Comparison of ENCODE assay signal across 1 cellular context in the genomic region with DNA sequence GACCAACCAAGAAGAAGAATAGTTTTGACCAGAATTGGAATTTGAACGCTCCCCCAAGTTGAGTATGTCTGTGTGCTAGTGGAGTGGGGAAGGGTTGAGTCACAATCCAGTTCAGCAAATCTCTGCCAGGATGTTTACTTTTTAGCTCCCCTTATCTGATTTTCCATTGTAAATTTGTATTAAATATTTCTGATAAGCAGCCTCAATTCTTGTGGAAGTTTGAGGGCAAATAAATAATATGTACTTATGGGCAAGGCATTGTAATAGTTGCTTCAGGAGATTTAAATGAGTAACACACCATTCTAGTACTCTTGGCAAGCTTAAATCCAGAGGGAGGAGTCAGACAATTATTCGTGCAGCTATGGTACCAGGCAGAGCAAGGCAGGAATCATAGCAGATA.
TF ChIP-seq lines count a peak whose summit lies in the region.

No MANE protein-coding gene starts in this region.

TF ChIP-seq in liver, 16 proteins besides CTCF, POLR2A, EP300 and RAD21 (continued from another document):
- TF ChIP-seq, protein P1, sequence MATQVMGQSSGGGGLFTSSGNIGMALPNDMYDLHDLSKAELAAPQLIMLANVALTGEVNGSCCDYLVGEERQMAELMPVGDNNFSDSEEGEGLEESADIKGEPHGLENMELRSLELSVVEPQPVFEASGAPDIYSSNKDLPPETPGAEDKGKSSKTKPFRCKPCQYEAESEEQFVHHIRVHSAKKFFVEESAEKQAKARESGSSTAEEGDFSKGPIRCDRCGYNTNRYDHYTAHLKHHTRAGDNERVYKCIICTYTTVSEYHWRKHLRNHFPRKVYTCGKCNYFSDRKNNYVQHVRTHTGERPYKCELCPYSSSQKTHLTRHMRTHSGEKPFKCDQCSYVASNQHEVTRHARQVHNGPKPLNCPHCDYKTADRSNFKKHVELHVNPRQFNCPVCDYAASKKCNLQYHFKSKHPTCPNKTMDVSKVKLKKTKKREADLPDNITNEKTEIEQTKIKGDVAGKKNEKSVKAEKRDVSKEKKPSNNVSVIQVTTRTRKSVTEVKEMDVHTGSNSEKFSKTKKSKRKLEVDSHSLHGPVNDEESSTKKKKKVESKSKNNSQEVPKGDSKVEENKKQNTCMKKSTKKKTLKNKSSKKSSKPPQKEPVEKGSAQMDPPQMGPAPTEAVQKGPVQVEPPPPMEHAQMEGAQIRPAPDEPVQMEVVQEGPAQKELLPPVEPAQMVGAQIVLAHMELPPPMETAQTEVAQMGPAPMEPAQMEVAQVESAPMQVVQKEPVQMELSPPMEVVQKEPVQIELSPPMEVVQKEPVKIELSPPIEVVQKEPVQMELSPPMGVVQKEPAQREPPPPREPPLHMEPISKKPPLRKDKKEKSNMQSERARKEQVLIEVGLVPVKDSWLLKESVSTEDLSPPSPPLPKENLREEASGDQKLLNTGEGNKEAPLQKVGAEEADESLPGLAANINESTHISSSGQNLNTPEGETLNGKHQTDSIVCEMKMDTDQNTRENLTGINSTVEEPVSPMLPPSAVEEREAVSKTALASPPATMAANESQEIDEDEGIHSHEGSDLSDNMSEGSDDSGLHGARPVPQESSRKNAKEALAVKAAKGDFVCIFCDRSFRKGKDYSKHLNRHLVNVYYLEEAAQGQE (IDR thresholded peaks at IDR 0.05) = no peak
- TF ChIP-seq GABPA (IDR thresholded peaks at IDR 0.05 in 1 of 2, conservative IDR thresholded peaks at IDR 0.05 in 1 of 2) = no peak
- no peak for TF ChIP-seq FOXA1 (IDR thresholded peaks at IDR 0.05)
- TF ChIP-seq, protein P2, sequence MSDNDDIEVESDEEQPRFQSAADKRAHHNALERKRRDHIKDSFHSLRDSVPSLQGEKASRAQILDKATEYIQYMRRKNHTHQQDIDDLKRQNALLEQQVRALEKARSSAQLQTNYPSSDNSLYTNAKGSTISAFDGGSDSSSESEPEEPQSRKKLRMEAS (IDR thresholded peaks at IDR 0.05) = no peak
